Comparison of ENCODE assay signal across 1 cellular context in genomic region chr12:13178568-13179158, GRCh38.
TF ChIP-seq lines count a peak whose summit lies in the region.

No MANE protein-coding gene starts in this region.

TF ChIP-seq in GM23338, 12 proteins besides CTCF, POLR2A, EP300 and RAD21 (continued from another document):
- TF ChIP-seq ZNF462 (CRISPR knock-in tag; IDR thresholded peaks at IDR 0.05): no peak
- TF ChIP-seq ZNF114 (CRISPR knock-in tag; IDR thresholded peaks at IDR 0.05): no peak
- TF ChIP-seq STAT1 (IDR thresholded peaks at IDR 0.05; ENCODE audit: unreplicated experiment): no peak
- TF ChIP-seq ETS1 (IDR thresholded peaks at IDR 0.05): no peak
- TF ChIP-seq CREB1 (CRISPR knock-in tag; IDR thresholded peaks at IDR 0.05; ENCODE audit: low read depth): no peak
- no peak for TF ChIP-seq ZNF331 (CRISPR knock-in tag; IDR thresholded peaks at IDR 0.05; ENCODE audit: low read depth)
- no peak for TF ChIP-seq EZH2 (IDR thresholded peaks at IDR 0.05; ENCODE audit: low read depth, unreplicated experiment)
- no peak for TF ChIP-seq NANOG (IDR thresholded peaks at IDR 0.05; ENCODE audit: borderline replicate concordance)
